Comparison of ENCODE assay signal across 8 cellular contexts in the genomic region with DNA sequence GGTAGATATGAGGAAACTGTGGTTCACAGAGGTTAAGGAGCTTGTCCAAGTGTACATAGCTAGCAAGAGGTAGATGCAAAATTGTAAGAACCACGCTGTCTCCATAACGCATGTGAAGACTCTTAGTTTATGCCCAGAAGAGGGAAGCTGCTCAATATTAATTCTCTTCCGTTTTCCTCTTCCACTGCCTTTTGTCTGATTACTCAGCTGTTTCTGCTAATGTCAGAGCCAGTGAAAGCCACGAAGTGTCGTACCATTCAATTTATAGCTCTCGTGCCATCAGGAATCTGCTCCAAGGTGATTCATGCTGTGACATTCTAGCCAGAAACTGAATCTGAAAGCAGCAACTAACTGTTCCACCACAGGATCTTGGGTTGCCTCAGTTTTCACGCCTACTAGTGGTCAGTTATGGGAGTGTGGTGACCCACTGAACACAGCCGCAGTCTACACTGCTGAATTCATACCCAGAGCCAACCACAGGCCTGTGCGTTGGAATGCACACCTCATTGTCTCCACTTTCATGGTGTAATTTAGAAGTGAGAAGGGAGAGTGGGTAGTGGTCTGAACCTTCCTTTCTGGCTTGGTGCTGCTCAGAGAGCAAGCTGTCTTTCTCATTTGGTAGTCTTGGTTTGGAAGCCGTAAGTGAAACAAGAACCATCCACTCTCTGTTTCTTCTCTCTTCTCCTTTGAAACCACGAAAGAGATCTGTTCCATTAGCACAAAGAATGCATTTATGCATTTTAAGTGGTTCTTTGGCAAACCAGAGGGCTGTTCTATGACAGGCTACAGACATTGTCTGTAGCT.
A peak's percentile ranks its signal among the peaks of the same experiment; 100 is the strongest.
DNase-seq lines count a peak whose midpoint lies in the region; ATAC-seq and TF ChIP-seq lines count a peak whose summit lies in the region.

No MANE protein-coding gene starts in this region.

- no peaks in the 10 kb centered on the region for H3K9me2 ChIP-seq in DOHH2 (replicated peaks; ENCODE audit: control insufficient read depth, low read length)

- peaks cover 4% of the 10 kb centered on the region for H3K4me1 ChIP-seq in DOHH2 (ENCODE audit: control insufficient read depth, low read length)

- peak; percentile 82 to 83 for DNase-seq in HL-60 (ENCODE audit: low read depth in 1 of 2, low spot score in 1 of 2)
- DNase-seq in T-helper 17 cell: peak in 2 of 3 donors; percentile 19 to 43
- peak; percentile 89 for DNase-seq in astrocyte of the hippocampus (ENCODE audit: low read depth, low spot score)
- DNase-seq in inferior parietal cortex (ENCODE audit: extremely low spot score): peak; percentile 67
- peak; percentile 87 for DNase-seq in stimulated activated CD4-positive, alpha-beta T cell treated with anti-CD3 and anti-CD28 coated beads, Interleukin-1b, Interleukin-23, amount 100 ng/mL, for 48 hours
- DNase-seq in GF-D8 (lab: John Stamatoyannopoulos, UW): no peak

- H3K36me3 Mint-ChIP-seq in T-helper 17 cell (ENCODE audit: low read depth): no peaks in the 10 kb centered on the region

- no peaks in the 10 kb centered on the region for H3K9me3 ChIP-seq in DOHH2 (ENCODE audit: control insufficient read depth, insufficient read depth, low read length)
- H3K9me3 ChIP-seq in T-helper 17 cell (ENCODE audit: control insufficient read depth, low read length, poor library complexity, severe bottlenecking): no peaks in the 10 kb centered on the region

- TF ChIP-seq CTCF in DOHH2 (IDR thresholded peaks at IDR 0.05; ENCODE audit: low read depth, low read length, poor library complexity, severe bottlenecking) (peak; percentile 84), HL-60 (IDR thresholded peaks at IDR 0.05; ENCODE audit: insufficient read depth, low read length) (peak; percentile 90)

- peak overlapping the region; percentile 57 for H3K4me2 ChIP-seq in DOHH2 (ENCODE audit: low read length)

- H3K79me2 ChIP-seq in DOHH2 (ENCODE audit: control insufficient read depth, low read length): no peaks in the 10 kb centered on the region

- no peaks in the 10 kb centered on the region for H3F3A ChIP-seq in DOHH2 (ENCODE audit: control insufficient read depth, insufficient read depth)

- peak overlapping the region; percentile 80 for H3K4me3 Mint-ChIP-seq in T-helper 17 cell

- H3K4me1 Mint-ChIP-seq in T-helper 17 cell: peaks cover 14% of the 10 kb centered on the region

- no peaks in the 10 kb centered on the region for H3K36me3 ChIP-seq in DOHH2 (ENCODE audit: control insufficient read depth, low read length)

- peak overlapping the region; percentile 45; the same call in 1 of the 2 replicates for H3K4me3 ChIP-seq in DOHH2 (ENCODE audit: low read length)
- H3K4me3 ChIP-seq in HL-60 (replicated peaks; ENCODE audit: insufficient read depth, low read length): no peak overlapping the region

- H3K27ac ChIP-seq in DOHH2 (ENCODE audit: low read depth, low read length): no peak overlapping the region
- peak overlapping the region; percentile 77 for H3K27ac ChIP-seq in HL-60 (replicated peaks)

- no peaks in the 10 kb centered on the region for H3K27me3 Mint-ChIP-seq in T-helper 17 cell

- H3K27me3 ChIP-seq in DOHH2 (ENCODE audit: control insufficient read depth, low read length) (no peaks in the 10 kb centered on the region), HL-60 (ENCODE audit: insufficient read depth, poor library complexity, severe bottlenecking) (no peaks in the 10 kb centered on the region)

- H3K27ac Mint-ChIP-seq in T-helper 17 cell: peak overlapping the region; percentile 11

- ATAC-seq in GM21381 (IDR thresholded peaks at IDR 0.05; ENCODE audit: unreplicated experiment) (peak; percentile 98), T-helper 17 cell (peak; percentile 100)

- H4K20me1 ChIP-seq in DOHH2 (ENCODE audit: control insufficient read depth, insufficient read depth, low read depth, low read length): no peaks in the 10 kb centered on the region
